11 cellular contexts compared by ENCODE assay signal in the genomic region with DNA sequence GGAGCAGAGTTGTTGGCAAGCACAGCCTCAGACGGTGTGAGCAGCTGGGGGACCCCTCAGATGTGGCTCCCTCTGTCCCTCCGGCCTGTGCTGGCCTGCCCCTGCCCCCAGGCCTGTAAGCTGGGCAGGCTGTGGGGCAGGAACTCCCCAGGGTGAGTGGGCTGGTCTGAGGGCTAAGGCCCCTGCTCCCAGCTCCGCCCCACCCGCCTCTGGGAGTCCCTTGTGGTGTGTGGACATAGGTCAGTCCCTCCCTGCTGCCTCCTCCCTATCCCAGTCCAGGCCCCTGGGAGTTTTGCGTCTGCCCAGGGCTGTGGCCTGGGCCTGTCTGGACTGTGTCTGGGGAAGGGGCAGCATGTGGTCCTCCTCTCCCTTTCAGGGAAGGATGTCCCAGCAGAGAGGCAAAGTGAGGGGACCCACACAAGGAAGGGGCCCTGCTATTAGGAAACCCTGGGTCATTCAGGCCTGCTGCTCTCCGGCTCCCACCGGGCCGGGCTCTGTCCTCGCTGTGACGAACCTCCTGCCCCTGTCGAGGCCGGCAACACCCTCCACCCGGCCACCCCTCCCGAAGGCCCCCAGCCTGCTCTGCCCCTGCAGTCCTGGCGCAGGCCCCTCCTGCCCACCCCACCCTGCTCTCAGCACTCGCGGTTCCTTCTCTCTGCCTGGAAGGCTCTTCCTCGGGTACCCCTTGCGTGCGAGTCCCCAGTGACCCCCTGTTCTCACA. TPM values are rescaled to one million over a fixed set of nuclear protein-coding genes. Genes with fewer than 3 reads are reported as not detected.
DNase-seq lines count a peak whose midpoint lies in the region; ATAC-seq and TF ChIP-seq lines count a peak whose summit lies in the region.
"Had no signal": no experiment of that assay in that cellular context is flagged by ENCODE, and none has a peak within 500 bp of the region (broad histone marks: within the 10 kb centered on the region; RNA-seq: fewer than 3 reads in every experiment).

No MANE protein-coding gene starts in this region.

- H3K27me3 ChIP-seq in right atrium auricular region (no peaks in the 10 kb centered on the region), prostate gland (replicated peaks; ENCODE audit: insufficient read depth) (no peaks in the 10 kb centered on the region)

- TF ChIP-seq POLR2A in prostate gland (IDR thresholded peaks at IDR 0.05), result no peak

- no TSS peak for BruUV-seq in Calu3 (replicated peaks; lab: Mats Ljungman, UMichigan)

- no peak for ATAC-seq in HG03520 (IDR thresholded peaks at IDR 0.05; ENCODE audit: unreplicated experiment)

- H3K27ac ChIP-seq in VCaP, result peak overlapping the region; percentile 99
- H3K27ac ChIP-seq in right atrium auricular region, result peak overlapping the region; percentile 81 to 87
- H3K27ac ChIP-seq in prostate gland, result peak overlapping the region; percentile 96

- no peak for TF ChIP-seq CTCF in Calu3 (IDR thresholded peaks at IDR 0.05; ENCODE audit: unreplicated experiment)
- TF ChIP-seq CTCF in VCaP (conservative IDR thresholded peaks at IDR 0.05), result no peak
- no peak for TF ChIP-seq CTCF in right atrium auricular region (IDR thresholded peaks at IDR 0.05)
- no peak for TF ChIP-seq CTCF in prostate gland (IDR thresholded peaks at IDR 0.05)

- H3K4me1 ChIP-seq in right atrium auricular region (peaks cover 0 to 79% of the 10 kb centered on the region in 2 donors), prostate gland (replicated peaks) (peaks cover 53% of the 10 kb centered on the region)

- H3K36me3 ChIP-seq in right atrium auricular region (no peaks in the 10 kb centered on the region), prostate gland (no peaks in the 10 kb centered on the region)

- H3K4me3 Mint-ChIP-seq in Calu3 (ENCODE audit: low read depth, unreplicated experiment), result peak overlapping the region; percentile 50

- H3K36me3 Mint-ChIP-seq in Calu3 (ENCODE audit: insufficient read depth, unreplicated experiment), result peaks cover 37% of the 10 kb centered on the region

- H3K4me3 ChIP-seq in right atrium auricular region (no peak overlapping the region), prostate gland (no peak overlapping the region)

- CTCF ChIA-PET in Calu3 (lab: Charles Lee), result no interaction called here

- peaks cover 8% of the 10 kb centered on the region for H3K4me1 Mint-ChIP-seq in Calu3 (ENCODE audit: low read depth, unreplicated experiment)

- peak overlapping the region; percentile 63 for H3K27ac Mint-ChIP-seq in Calu3 (ENCODE audit: unreplicated experiment)

- H3K9me3 ChIP-seq in right atrium auricular region (no peaks in the 10 kb centered on the region), prostate gland (no peaks in the 10 kb centered on the region)

- H3K9me3 Mint-ChIP-seq in Calu3 (ENCODE audit: low read depth, unreplicated experiment), result no peaks in the 10 kb centered on the region

- DNase-seq in Calu3, result peak; percentile 62
- DNase-seq in right atrium auricular region (ENCODE audit: low spot score), result peak; percentile 75
- no peak for DNase-seq in prostate gland (ENCODE audit: low spot score)
- DNase-seq in NCI-H446 (lab: John Stamatoyannopoulos, UW), result no peak
- DNase-seq in AG08395 (ENCODE audit: low spot score), result no peak
- no peak for DNase-seq in GOT3 (lab: John Stamatoyannopoulos, UW)
- DNase-seq: DMS79 treated with DMSO at 0.1 percent for 48 hours; RPMI8226; stimulated activated CD4-positive, alpha-beta T cell treated with anti-CD3 and anti-CD28 coated beads, Interleukin-4, amount 100 ng/mL, for 1 hour had no signal

- no peaks in the 10 kb centered on the region for H3K27me3 Mint-ChIP-seq in Calu3 (ENCODE audit: unreplicated experiment)

- intact Hi-C loops in Calu3 (cut with micrococcal nuclease; ENCODE audit: unreplicated experiment) (no loop called here), prostate gland (cut with DNase I) (no loop called here)

- 54% methylated on average over 19 of the region's 20 CpGs for WGBS in prostate gland

RNA-seq across cellular contexts. Expression of gene VWA1, which starts 3.5 kb away (rescaled TPM):
- 78.7 and 78.9 TPM in 2 replicates for total RNA-seq in Calu3 (2022)
- total RNA-seq in right atrium auricular region, result 10 to 100 TPM; 13.0 to 15.2 TPM
- total RNA-seq in prostate gland, result 100 to 1,000 TPM; 191 to 227 TPM

RNA-seq across cellular contexts. Expression of gene ANKRD65, which starts 10.9 kb away (rescaled TPM):
- total RNA-seq in Calu3 (2022) (not detected in 2 replicates), right atrium auricular region (1 to 10 TPM; 2.2 to 2.4 TPM), prostate gland (10 to 100 TPM; 33.7 to 34.9 TPM)

RNA-seq across cellular contexts. Expression of gene ATAD3C, which starts 17.5 kb away (rescaled TPM):
- total RNA-seq in Calu3 (2022), result 0.29 and 0.45 TPM in 2 replicates
- 1 to 10 TPM; 1.4 to 2.8 TPM for total RNA-seq in right atrium auricular region
- total RNA-seq in prostate gland, result 1 to 10 TPM; 7.3 to 9.9 TPM

RNA-seq across cellular contexts. Expression of gene MRPL20, which starts 24.9 kb away (rescaled TPM):
- total RNA-seq in Calu3 (2022), result 81.2 and 99.1 TPM in 2 replicates
- total RNA-seq in right atrium auricular region, result 100 to 1,000 TPM; 160 to 218 TPM
- 100 to 1,000 TPM; 143 to 174 TPM for total RNA-seq in prostate gland

RNA-seq across cellular contexts. Expression of gene CCNL2, which starts 32.9 kb away (rescaled TPM):
- total RNA-seq in Calu3 (2022) (166 and 172 TPM in 2 replicates), right atrium auricular region (10 to 100 TPM; 41.6 to 44.2 TPM), prostate gland (100 to 1,000 TPM; 116 to 242 TPM)

Comparison
In these comparisons a context has a peak if more than half of its experiments do, and no peak if none do; other contexts are left out.
1. DNase-seq: peak in Calu3 (single experiment) and right atrium auricular region (single experiment); none in prostate gland (single experiment), NCI-H446 (0 of 2), AG08395 (single experiment) and GOT3 (single experiment).
2. RNA of gene ANKRD65, which starts 10.9 kb away (total RNA-seq): 33.7 to 34.9 TPM in prostate gland; 2.2 to 2.4 TPM in right atrium auricular region and not detected in Calu3; every median in the first group is over 10 times any median in the second.
3. Peak in every context shown above with its lines, with median percentiles within 50 percentile points of each other: H3K27ac ChIP-seq.